Comparison of ENCODE assay signal across 19 cellular contexts in genomic region chr14:89231426-89232113, GRCh38.
DNase-seq lines count a peak whose midpoint lies in the region; ATAC-seq and TF ChIP-seq lines count a peak whose summit lies in the region.
"Had no signal": no experiment of that assay in that cellular context is flagged by ENCODE, and none has a peak within 500 bp of the region (broad histone marks: within the 10 kb centered on the region; RNA-seq: fewer than 3 reads in every experiment).

No MANE protein-coding gene starts in this region.

- no peaks in the 10 kb centered on the region for H3K36me3 ChIP-seq in A673 (ENCODE audit: insufficient read depth, low read length, poor library complexity, severe bottlenecking)
- H3K36me3 ChIP-seq: BE2C, Peyer's patch had no signal

- no peak for TF ChIP-seq CTCF in osteocyte (IDR thresholded peaks at IDR 0.05)
- TF ChIP-seq CTCF in A673 (conservative IDR thresholded peaks at IDR 0.05; ENCODE audit: low read depth, low read length): no peak

- DNase-seq in G401 (ENCODE audit: low spot score): peak; percentile 95
- DNase-seq in NCI-H510A treated with DMSO at 0.1 percent for 48 hours (lab: John Stamatoyannopoulos, UW): peak; percentile 28
- no peak for DNase-seq in osteocyte (ENCODE audit: extremely low spot score, unreplicated experiment)
- DNase-seq in A673 (ENCODE audit: low spot score): no peak
- DNase-seq in KBM-7: no peak
- DNase-seq: BE2C; CD8-positive, alpha-beta memory T cell; DND-41; GF-D8; GOT3; HFFc6; NCI-H2029; NCI-H345; NCI-H82; Peyer's patch; SHP77 had no signal

- intact Hi-C loops in A673 (cut with micrococcal nuclease; ENCODE audit: unreplicated experiment): no loop called here

- H3K4me3 Mint-ChIP-seq in osteocyte (ENCODE audit: unreplicated experiment): no peak overlapping the region
- H3K4me3 Mint-ChIP-seq: CD8-positive, alpha-beta memory T cell; HFFc6 had no signal

- peaks cover 3% of the 10 kb centered on the region for H3K36me3 Mint-ChIP-seq in osteocyte (ENCODE audit: unreplicated experiment)

- no peaks in the 10 kb centered on the region for H3K9me3 Mint-ChIP-seq in osteocyte (ENCODE audit: unreplicated experiment)
- H3K9me3 Mint-ChIP-seq: CD8-positive, alpha-beta memory T cell; HFFc6 had no signal

- H3K4me1 ChIP-seq in A673 (ENCODE audit: insufficient read depth, low read length, poor library complexity, severe bottlenecking): no peaks in the 10 kb centered on the region
- H3K4me1 ChIP-seq: BE2C had no signal

- in situ Hi-C loops in G401 (cut with HindIII; ENCODE audit: low sequenced_read_pairs): no loop called here
- in situ Hi-C loops in KBM-7 (cut with MboI; ENCODE audit: low pct_unique_long_range_greater_than_20kb, low sequenced_read_pairs): no loop called here

- peak overlapping the region; percentile 13 for H3K27ac Mint-ChIP-seq in osteocyte (ENCODE audit: unreplicated experiment)
- H3K27ac Mint-ChIP-seq: HFFc6 had no signal

- peaks cover 20% of the 10 kb centered on the region for H3K4me1 Mint-ChIP-seq in osteocyte (ENCODE audit: unreplicated experiment)

- no peak overlapping the region for H3K4me3 ChIP-seq in A673 (ENCODE audit: low read depth, low read length, poor library complexity, severe bottlenecking)
- H3K4me3 ChIP-seq: Peyer's patch had no signal

- POLR2A ChIA-PET in A673 (lab: Charles Lee; ENCODE audit: low non-redundant PET): no interaction called here

- no peak overlapping the region for H3K27ac ChIP-seq in A673 (ENCODE audit: low read depth, low read length, poor library complexity, severe bottlenecking)
- H3K27ac ChIP-seq: Peyer's patch had no signal

- BruUV-seq in A673 (replicated peaks; lab: Mats Ljungman, UMichigan): no TSS peak

- no peaks in the 10 kb centered on the region for H3K27me3 ChIP-seq in A673 (replicated peaks; ENCODE audit: insufficient read depth, low read depth, low read length, poor library complexity)
- H3K27me3 ChIP-seq: BE2C, Peyer's patch had no signal

- no peaks in the 10 kb centered on the region for H3K27me3 Mint-ChIP-seq in osteocyte (ENCODE audit: unreplicated experiment)

- CTCF ChIA-PET in A673 (lab: Charles Lee): interaction anchor here (0.6 kb wide), 1 partner anchor 25 kb away, joined by 3 read pairs; no protein-coding TSS in a partner anchor

- peak; percentile 74 for ATAC-seq in esophagus mucosa
- no peak for ATAC-seq in activated CD4-positive, CD25-positive, alpha-beta regulatory T cell treated with anti-CD3 and anti-CD28 coated beads, Interleukin-2, amount 50 U/mL, for 24 hours
- no peak for ATAC-seq in GM21390 (IDR thresholded peaks at IDR 0.05; ENCODE audit: unreplicated experiment)

- H3K9me3 ChIP-seq in A673 (ENCODE audit: low read depth, low read length, poor library complexity, severe bottlenecking): no peaks in the 10 kb centered on the region
- H3K9me3 ChIP-seq: BE2C, Peyer's patch had no signal

Comparison
In these comparisons a context has a peak if more than half of its experiments do, and no peak if none do; other contexts are left out.
1. DNase-seq: peak in G401 (single experiment) and NCI-H510A treated with DMSO at 0.1 percent for 48 hours (single experiment); none in osteocyte (single experiment), A673 (single experiment) and KBM-7 (single experiment).